18 cellular contexts compared by ENCODE assay signal in the genomic region with DNA sequence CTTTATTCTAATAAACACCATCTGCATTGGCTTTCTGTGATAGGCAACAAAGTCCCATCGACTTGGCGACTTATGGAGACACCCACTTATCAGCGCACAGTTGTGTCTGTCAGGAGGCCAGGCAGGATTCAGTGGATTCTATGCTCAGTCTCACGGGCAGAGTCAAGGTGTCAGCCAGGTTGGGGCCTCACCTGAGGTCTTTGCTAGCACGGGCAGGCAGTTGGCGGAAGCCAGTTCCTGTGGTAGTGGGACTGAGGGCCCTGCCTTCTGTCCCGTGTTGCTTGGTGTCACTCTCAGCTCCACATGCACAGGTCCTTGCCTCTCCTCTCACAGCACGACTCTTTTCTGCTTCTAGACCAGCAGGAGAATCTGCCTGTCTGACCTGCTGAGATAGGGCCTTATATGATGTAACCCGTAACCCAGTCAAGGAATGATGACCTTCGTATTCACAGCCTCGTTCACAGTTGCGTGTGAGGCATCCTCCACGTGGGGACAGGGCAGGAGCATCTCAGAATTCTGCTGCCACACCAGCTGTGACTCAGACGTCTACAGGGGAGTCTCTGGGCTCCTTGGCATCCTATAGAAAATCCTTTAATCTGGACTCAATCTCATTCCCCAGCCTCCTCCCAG. TPM values are rescaled to one million over a fixed set of nuclear protein-coding genes. Genes with fewer than 3 reads are reported as not detected.
DNase-seq lines count a peak whose midpoint lies in the region; ATAC-seq and TF ChIP-seq lines count a peak whose summit lies in the region.
"Had no signal": no experiment of that assay in that cellular context is flagged by ENCODE, and none has a peak within 500 bp of the region (broad histone marks: within the 10 kb centered on the region; RNA-seq: fewer than 3 reads in every experiment).

No MANE protein-coding gene starts in this region.

- no peak overlapping the region for H3K18ac ChIP-seq in neuronal stem cell (ENCODE audit: low read length)

- H3K36me3 Mint-ChIP-seq in GM23338 (ENCODE audit: low read depth) (peaks cover 53% of the 10 kb centered on the region), neural progenitor cell (peaks cover 14% of the 10 kb centered on the region)
- H3K36me3 Mint-ChIP-seq in CD8-positive, alpha-beta T cell = peaks cover 53% of the 10 kb centered on the region

- POLR2A ChIA-PET in CD8-positive, alpha-beta T cell (lab: Charles Lee) = interaction anchor here (1.0 kb wide), 1 partner anchor 10 kb away, joined by 4 read pairs; the partner anchor contains the start of gene CUL4A

- no peak overlapping the region for H4K8ac ChIP-seq in neuronal stem cell (ENCODE audit: low read depth, low read length)

- intact Hi-C loops in CD8-positive, alpha-beta T cell (cut with DNase I, micrococcal nuclease) = no loop called here

- peaks cover 35% of the 10 kb centered on the region for H4K20me1 ChIP-seq in GM23338 (replicated peaks; ENCODE audit: insufficient read depth)
- H4K20me1 ChIP-seq in neural progenitor cell (ENCODE audit: low read depth) = peaks cover 36% of the 10 kb centered on the region

- H3K9me3 ChIP-seq in neuronal stem cell (replicated peaks in 1 of 2; ENCODE audit: control insufficient read depth in 2 of 2, insufficient read depth in 1 of 2, low read depth in 1 of 2, low read length in 2 of 2) = peaks cover 0 to 3% of the 10 kb centered on the region in 2 donors
- H3K9me3 ChIP-seq in neural progenitor cell (ENCODE audit: low read depth) = no peaks in the 10 kb centered on the region
- H3K9me3 ChIP-seq in CD8-positive, alpha-beta T cell (ENCODE audit: low read length) = no peaks in the 10 kb centered on the region
- H3K9me3 ChIP-seq: body of pancreas, spleen had no signal

- no peak overlapping the region for H3K4me2 ChIP-seq in GM23338
- no peak overlapping the region for H3K4me2 ChIP-seq in neuronal stem cell (ENCODE audit: insufficient read depth, low read length, poor library complexity, severe bottlenecking)
- H3K4me2 ChIP-seq in neural progenitor cell = no peak overlapping the region

- H3K79me1 ChIP-seq in neuronal stem cell (ENCODE audit: low read depth, low read length) = peaks cover 14% of the 10 kb centered on the region

- H3K27ac Mint-ChIP-seq in GM23338 (peak overlapping the region; percentile 88), neural progenitor cell (no peak overlapping the region)
- no peak overlapping the region for H3K27ac Mint-ChIP-seq in CD8-positive, alpha-beta T cell
- H3K27ac Mint-ChIP-seq: B cell had no signal

- H2BK5ac ChIP-seq in neuronal stem cell (ENCODE audit: low read length) = no peak overlapping the region

- H2BK15ac ChIP-seq in neuronal stem cell (ENCODE audit: low read length) = no peak overlapping the region

- no peak overlapping the region for H2BK12ac ChIP-seq in neuronal stem cell (ENCODE audit: low read length)

- no CpG with 5 or more reads among the region's 14 CpGs for WGBS in neuronal stem cell (ENCODE audit: extremely low coverage in 2 of 2, insufficient read length in 2 of 2, insufficient replicate concordance in 1 of 2), 2 donors

- H3F3A ChIP-seq in GM23338 (replicated peaks; ENCODE audit: low read depth) (no peaks in the 10 kb centered on the region), neural progenitor cell (ENCODE audit: low read depth) (peaks cover 13% of the 10 kb centered on the region)

- peak overlapping the region; percentile 26 for H3K9ac ChIP-seq in neuronal stem cell (ENCODE audit: low read depth, low read length, poor library complexity)
- H3K9ac ChIP-seq in neural progenitor cell = no peak overlapping the region

- H3K9me2 ChIP-seq in GM23338 (ENCODE audit: insufficient read depth) = no peaks in the 10 kb centered on the region; the same call in 1 of the 2 replicates

- peaks cover 13% of the 10 kb centered on the region for H3K27me3 Mint-ChIP-seq in GM23338 (ENCODE audit: insufficient read depth, low read depth, poor library complexity)
- H3K27me3 Mint-ChIP-seq in neural progenitor cell (ENCODE audit: insufficient read depth, low read depth) = peaks cover 2% of the 10 kb centered on the region
- no peaks in the 10 kb centered on the region for H3K27me3 Mint-ChIP-seq in CD8-positive, alpha-beta T cell (ENCODE audit: low read depth)
- H3K27me3 Mint-ChIP-seq: B cell, naive B cell had no signal

- H3K23ac ChIP-seq in neuronal stem cell (ENCODE audit: low read depth, low read length, poor library complexity) = peak overlapping the region; percentile 13

- H4K91ac ChIP-seq in neuronal stem cell (ENCODE audit: low read depth, low read length, poor library complexity) = no peak overlapping the region

- H3K9me3 Mint-ChIP-seq in GM23338 (no peaks in the 10 kb centered on the region), neural progenitor cell (no peaks in the 10 kb centered on the region)
- no peaks in the 10 kb centered on the region for H3K9me3 Mint-ChIP-seq in CD8-positive, alpha-beta T cell
- H3K9me3 Mint-ChIP-seq: activated naive CD4-positive, alpha-beta T cell treated with anti-CD3 and anti-CD28 coated beads, Interleukin-2, amount 50 U/mL, for 72 hours; naive B cell had no signal

- DNase-seq in D341Med (ENCODE audit: low spot score) = peak; percentile 58
- no peak for DNase-seq in GM23338 (ENCODE audit: low spot score)
- no peak for DNase-seq in neuronal stem cell (ENCODE audit: low spot score)
- no peak for DNase-seq in neural progenitor cell (ENCODE audit: low spot score)
- no peak for DNase-seq in CD8-positive, alpha-beta T cell
- DNase-seq: activated CD4-positive, alpha-beta T cell treated with anti-CD3 and anti-CD28 coated beads, Interleukin-2, amount 50 U/mL, for 1 hour; naive B cell; NCI-H1417 treated with DMSO at 0.1 percent for 48 hours; NCI-H69; PC-3; spleen had no signal

- H3K79me2 ChIP-seq in GM23338 (replicated peaks; ENCODE audit: insufficient read depth) (peaks cover 100% of the 10 kb centered on the region), neural progenitor cell (ENCODE audit: low read depth) (peaks cover 93% of the 10 kb centered on the region)

- H3K4me3 ChIP-seq in GM23338 (no peak overlapping the region), neuronal stem cell (ENCODE audit: low read length in 2 of 2) (no peak overlapping the region), neural progenitor cell (no peak overlapping the region)
- H3K4me3 ChIP-seq in CD8-positive, alpha-beta T cell (ENCODE audit: low read depth, low read length) = no peak overlapping the region
- H3K4me3 ChIP-seq: body of pancreas, coronary artery, SK-N-MC, spleen had no signal

- H3K36me3 ChIP-seq in GM23338 (ENCODE audit: insufficient read depth) = peaks cover 6% of the 10 kb centered on the region; the same call in 1 of the 2 replicates
- H3K36me3 ChIP-seq in neuronal stem cell (replicated peaks in 1 of 2; ENCODE audit: control insufficient read depth in 2 of 2, insufficient read depth in 2 of 2, low read length in 2 of 2) = peaks cover 31 to 61% of the 10 kb centered on the region in 2 donors
- peaks cover 4% of the 10 kb centered on the region for H3K36me3 ChIP-seq in neural progenitor cell
- peaks cover 21% of the 10 kb centered on the region for H3K36me3 ChIP-seq in CD8-positive, alpha-beta T cell (ENCODE audit: insufficient read depth, low read length)

- H3K27me3 ChIP-seq in GM23338 (ENCODE audit: insufficient read depth) = no peaks in the 10 kb centered on the region
- H3K27me3 ChIP-seq in neuronal stem cell (ENCODE audit: control insufficient read depth in 3 of 3, insufficient read depth in 3 of 3, low read depth in 1 of 3, low read length in 3 of 3) = no peaks in the 10 kb centered on the region
- H3K27me3 ChIP-seq in neural progenitor cell = no peaks in the 10 kb centered on the region
- H3K27me3 ChIP-seq in CD8-positive, alpha-beta T cell (ENCODE audit: insufficient read depth, low read length) = no peaks in the 10 kb centered on the region
- H3K27me3 ChIP-seq: body of pancreas, spleen had no signal

- no peak overlapping the region for H2AFZ ChIP-seq in GM23338
- no peak overlapping the region for H2AFZ ChIP-seq in neuronal stem cell (ENCODE audit: low read length)
- no peak overlapping the region for H2AFZ ChIP-seq in neural progenitor cell (replicated peaks)

- H3K4me3 Mint-ChIP-seq in GM23338 (no peak overlapping the region), neural progenitor cell (no peak overlapping the region)
- H3K4me3 Mint-ChIP-seq in CD8-positive, alpha-beta T cell = no peak overlapping the region
- H3K4me3 Mint-ChIP-seq: B cell, naive B cell had no signal

- H3K14ac ChIP-seq in neuronal stem cell (ENCODE audit: low read length) = no peak overlapping the region

- no peak for TF ChIP-seq CTCF in GM23338 (conservative IDR thresholded peaks at IDR 0.05; ENCODE audit: low read depth in 2 of 2)
- no peak for TF ChIP-seq CTCF in neural progenitor cell (IDR thresholded peaks at IDR 0.05)
- no peak for TF ChIP-seq CTCF in CD8-positive, alpha-beta T cell (IDR thresholded peaks at IDR 0.05)

- CTCF ChIA-PET in CD8-positive, alpha-beta T cell (lab: Charles Lee) = interaction anchor here (0.8 to 0.9 kb wide), 2 partner anchors 9 to 276 kb away, joined by 3 read pairs; partner anchors contain the start of gene CUL4A

- no peak overlapping the region for H2AK5ac ChIP-seq in neuronal stem cell (ENCODE audit: low read depth, low read length)

- peaks cover 10% of the 10 kb centered on the region for H3K4me1 Mint-ChIP-seq in GM23338
- peaks cover 3% of the 10 kb centered on the region for H3K4me1 Mint-ChIP-seq in neural progenitor cell
- peaks cover 24% of the 10 kb centered on the region for H3K4me1 Mint-ChIP-seq in CD8-positive, alpha-beta T cell (ENCODE audit: low read depth)

- H3K4me1 ChIP-seq in GM23338 (ENCODE audit: insufficient read depth) (peaks cover 10% of the 10 kb centered on the region; the same call in 1 of the 2 replicates), neuronal stem cell (ENCODE audit: control insufficient read depth in 2 of 2, insufficient read depth in 1 of 2, low read depth in 1 of 2, low read length in 2 of 2) (peaks cover 11 to 14% of the 10 kb centered on the region in 2 donors), neural progenitor cell (peaks cover 18% of the 10 kb centered on the region)
- H3K4me1 ChIP-seq in CD8-positive, alpha-beta T cell (ENCODE audit: insufficient read depth, low read length) = peaks cover 18% of the 10 kb centered on the region

- no peak overlapping the region for H3K4ac ChIP-seq in neuronal stem cell (ENCODE audit: low read length)

- ATAC-seq in GM23338 (no peak), esophagus mucosa (peak; percentile 31), HG02938 (IDR thresholded peaks at IDR 0.05; ENCODE audit: unreplicated experiment) (no peak)
- no peak for ATAC-seq in CD8-positive, alpha-beta T cell
- ATAC-seq: activated naive CD4-positive, alpha-beta T cell treated with anti-CD3 and anti-CD28 coated beads, Interleukin-2, amount 50 U/mL, for 72 hours; body of pancreas; PC-3 had no signal

- H3K27ac ChIP-seq in GM23338 (ENCODE audit: low read depth) (no peak overlapping the region), neuronal stem cell (replicated peaks; ENCODE audit: low read length) (no peak overlapping the region), neural progenitor cell (no peak overlapping the region)
- no peak overlapping the region for H3K27ac ChIP-seq in CD8-positive, alpha-beta T cell (ENCODE audit: low read depth, low read length)
- H3K27ac ChIP-seq: body of pancreas, coronary artery, SK-N-MC, spleen had no signal

- no peak overlapping the region for H2BK120ac ChIP-seq in neuronal stem cell (ENCODE audit: low read depth, low read length)

RNA-seq across cellular contexts. Expression of gene CUL4A, which starts 10.0 kb away (rescaled TPM):
- 121 and 195 TPM in 2 replicates for total RNA-seq in GM23338 (2014; rRNA removed; shearing (Covaris generic))
- 64.2 and 67.5 TPM in 2 replicates for polyA plus RNA-seq in GM23338 (2016; fragmentation: Nextera tagmentation; extraction: Ambion mirVana)
- total RNA-seq in esophagus mucosa (48.3 TPM), neural progenitor cell (ENCODE audit: low replicate concordance) (95.1 and 96.0 TPM in 2 replicates)
- 40.2 TPM for polyA plus RNA-seq in neuronal stem cell (2013, experiment 1 of 2)
- 39.4 TPM for polyA plus RNA-seq in neuronal stem cell (2013, experiment 2 of 2)
- total RNA-seq in CD8-positive, alpha-beta T cell = 10 to 100 TPM; 53.8 to 58.7 TPM

RNA-seq across cellular contexts. Expression of gene PCID2, which starts 11.0 kb away (rescaled TPM):
- 107 and 110 TPM in 2 replicates for total RNA-seq in GM23338 (2014; rRNA removed; shearing (Covaris generic))
- polyA plus RNA-seq in GM23338 (2016; fragmentation: Nextera tagmentation; extraction: Ambion mirVana) = 77.2 and 79.6 TPM in 2 replicates
- total RNA-seq in esophagus mucosa (23.1 TPM), neural progenitor cell (ENCODE audit: low replicate concordance) (91.1 and 99.6 TPM in 2 replicates)
- polyA plus RNA-seq in neuronal stem cell (2013, experiment 1 of 2) = 58.8 TPM
- 60.1 TPM for polyA plus RNA-seq in neuronal stem cell (2013, experiment 2 of 2)
- total RNA-seq in CD8-positive, alpha-beta T cell = 10 to 100 TPM; 30.5 to 34.1 TPM
